8 cellular contexts compared by ENCODE assay signal in the genomic region with DNA sequence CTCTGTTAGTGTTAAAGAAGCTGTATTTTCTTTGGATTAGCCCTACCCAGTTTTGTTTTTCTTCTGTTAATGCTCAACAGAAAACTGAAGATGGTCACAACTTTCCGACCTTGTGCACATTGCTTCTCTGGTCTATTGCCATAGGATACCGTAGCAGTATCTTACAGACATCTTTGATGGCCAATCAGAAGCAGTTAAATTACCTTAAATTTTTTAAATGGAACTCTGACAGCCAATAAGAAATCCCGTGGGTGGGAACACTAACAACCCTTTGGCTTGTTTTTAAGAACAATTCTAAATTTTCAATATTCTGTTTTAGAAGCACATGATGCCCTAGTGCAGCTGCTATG. TPM values are rescaled to one million over a fixed set of nuclear protein-coding genes. Genes with fewer than 3 reads are reported as not detected.
A peak's percentile ranks its signal among the peaks of the same experiment; 100 is the strongest.
DNase-seq lines count a peak whose midpoint lies in the region; ATAC-seq and TF ChIP-seq lines count a peak whose summit lies in the region.

No MANE protein-coding gene starts in this region.

- H3K9me3 Mint-ChIP-seq in endothelial cell (ENCODE audit: unreplicated experiment): no peaks in the 10 kb centered on the region

- peaks cover 3% of the 10 kb centered on the region for H3K27me3 Mint-ChIP-seq in endothelial cell (ENCODE audit: unreplicated experiment)

- H3K9me3 ChIP-seq in HUES6 (ENCODE audit: control insufficient read depth, insufficient read depth, low read depth, low read length) (no peaks in the 10 kb centered on the region), RWPE2 (ENCODE audit: severe bottlenecking) (no peaks in the 10 kb centered on the region), mucosa of rectum (ENCODE audit: control insufficient read depth in 2 of 2, low read length in 2 of 2) (no peaks in the 10 kb centered on the region)

- H3K27me3 ChIP-seq in HUES6 (ENCODE audit: control insufficient read depth, insufficient read depth, low read length) (no peaks in the 10 kb centered on the region), RWPE2 (ENCODE audit: insufficient read depth, poor library complexity, severe bottlenecking) (no peaks in the 10 kb centered on the region), mucosa of rectum (ENCODE audit: control insufficient read depth in 2 of 2, insufficient read depth in 2 of 2, low read length in 2 of 2) (no peaks in the 10 kb centered on the region)

- peaks cover 42% of the 10 kb centered on the region for H3K4me1 Mint-ChIP-seq in endothelial cell (ENCODE audit: unreplicated experiment)

- H3K27ac ChIP-seq in HUES6 (ENCODE audit: low read depth, low read length) (peak overlapping the region; percentile 75), RWPE2 (ENCODE audit: poor library complexity, severe bottlenecking) (peak overlapping the region; percentile 94), mucosa of rectum (ENCODE audit: low read depth in 2 of 2, low read length in 2 of 2) (peak overlapping the region; percentile 85 to 92)

- H3K36me3 ChIP-seq in HUES6 (ENCODE audit: control insufficient read depth, insufficient read depth, low read length) (peaks cover 8% of the 10 kb centered on the region; the same call in 1 of the 2 replicates), RWPE2 (ENCODE audit: low read depth) (peaks cover 8% of the 10 kb centered on the region; the same call in 1 of the 2 replicates), mucosa of rectum (ENCODE audit: control insufficient read depth in 2 of 2, insufficient read depth in 2 of 2, low read length in 2 of 2) (peaks cover 3 to 4% of the 10 kb centered on the region in 2 donors)

- H3K4me3 Mint-ChIP-seq in endothelial cell (ENCODE audit: unreplicated experiment): peak overlapping the region; percentile 99

- H3K4me3 ChIP-seq in GM08714 (ENCODE audit: low read length) (peak overlapping the region; percentile 100), HUES6 (ENCODE audit: low read depth, low read length) (peak overlapping the region; percentile 78), RWPE2 (ENCODE audit: severe bottlenecking) (peak overlapping the region; percentile 51), mucosa of rectum (ENCODE audit: low read length in 2 of 2) (peak overlapping the region; percentile 83 to 91)

- peak overlapping the region; percentile 85 for H3K9ac ChIP-seq in HUES6 (ENCODE audit: low read length)
- peak overlapping the region; percentile 35 to 81 for H3K9ac ChIP-seq in mucosa of rectum (ENCODE audit: low read depth in 1 of 2, low read length in 2 of 2)

- ATAC-seq in GM21576 (IDR thresholded peaks at IDR 0.05; ENCODE audit: unreplicated experiment) (peak; percentile 53), RWPE2 (ENCODE audit: low read depth) (peak; percentile 71)

- H3K4me1 ChIP-seq in HUES6 (ENCODE audit: control insufficient read depth, insufficient read depth, low read length): peaks cover 31% of the 10 kb centered on the region
- H3K4me1 ChIP-seq in RWPE2 (ENCODE audit: insufficient read depth, poor library complexity, severe bottlenecking): peaks cover 24% of the 10 kb centered on the region
- peaks cover 21 to 23% of the 10 kb centered on the region in 2 donors for H3K4me1 ChIP-seq in mucosa of rectum (ENCODE audit: control insufficient read depth in 2 of 2, insufficient read depth in 2 of 2, low read length in 2 of 2)

- TF ChIP-seq CTCF in RWPE2 (IDR thresholded peaks at IDR 0.05; ENCODE audit: poor library complexity, severe bottlenecking) (no peak), endothelial cell (IDR thresholded peaks at IDR 0.05; ENCODE audit: unreplicated experiment) (no peak)

- no peaks in the 10 kb centered on the region for H3K36me3 Mint-ChIP-seq in endothelial cell (ENCODE audit: low read depth, unreplicated experiment)

- H3K27ac Mint-ChIP-seq in endothelial cell (ENCODE audit: unreplicated experiment): peak overlapping the region; percentile 100

- no peak for DNase-seq in RWPE2 (ENCODE audit: low spot score)
- DNase-seq in endothelial cell (ENCODE audit: low spot score): no peak
- DNase-seq in NCI-H345 treated with DMSO at 0.1 percent for 48 hours (lab: John Stamatoyannopoulos, UW; ENCODE audit: unreplicated experiment): no peak
- DNase-seq in ecto neural progenitor cell (ENCODE audit: low spot score): no peak

RNA-seq across cellular contexts. Expression of gene NFYC, which starts 17.2 kb away (rescaled TPM):
- 49.7 TPM for total RNA-seq in endothelial cell (ENCODE audit: unreplicated experiment)

RNA-seq across cellular contexts. Expression of gene RIMS3, which starts 43.2 kb away (rescaled TPM):
- total RNA-seq in endothelial cell (ENCODE audit: unreplicated experiment): 5.4 TPM
